ENCODE assay signal across 8 cellular contexts in genomic region chr16:9647981-9648701, GRCh38.
DNase-seq lines count a peak whose midpoint lies in the region; ATAC-seq and TF ChIP-seq lines count a peak whose summit lies in the region.

No MANE protein-coding gene starts in this region.

- ATAC-seq in GM21526 (IDR thresholded peaks at IDR 0.05; ENCODE audit: low FRiP score, unreplicated experiment) = no peak
- no peak for ATAC-seq in HG02678 (IDR thresholded peaks at IDR 0.05; ENCODE audit: unreplicated experiment)
- ATAC-seq in GM19324 (IDR thresholded peaks at IDR 0.05; ENCODE audit: low FRiP score, unreplicated experiment) = no peak

- no peak for TF ChIP-seq POLR2A in adrenal gland (IDR thresholded peaks at IDR 0.05)

- H3K9me3 ChIP-seq in adrenal gland (replicated peaks in 1 of 3) = no peaks in the 10 kb centered on the region
- H3K9me3 ChIP-seq in CD4-positive, alpha-beta memory T cell (ENCODE audit: control insufficient read depth in 1 of 2, low read length in 2 of 2) = no peaks in the 10 kb centered on the region

- no peaks in the 10 kb centered on the region for H3K4me1 Mint-ChIP-seq in CD14-positive monocyte
- no peaks in the 10 kb centered on the region for H3K4me1 Mint-ChIP-seq in HFFc6 (ENCODE audit: low read depth)
- no peaks in the 10 kb centered on the region for H3K4me1 Mint-ChIP-seq in CD4-positive, alpha-beta memory T cell

- DNase-seq in CD14-positive monocyte (ENCODE audit: low spot score) = no peak
- peak; percentile 10 for DNase-seq in HFFc6
- peak in 5 of 7 donors; percentile 15 to 54 (median 21) for DNase-seq in adrenal gland
- DNase-seq in iris pigment epithelial cell (ENCODE audit: low read depth) = peak; percentile 8
- DNase-seq in CD4-positive, alpha-beta memory T cell = no peak

- peaks cover 2 to 3% (median 3%) of the 10 kb centered on the region in 3 donors for H3K27me3 Mint-ChIP-seq in CD14-positive monocyte (ENCODE audit: low read depth in 3 of 3)
- H3K27me3 Mint-ChIP-seq in HFFc6 (ENCODE audit: insufficient read depth) = no peaks in the 10 kb centered on the region; the same call in none of the 2 replicates
- peaks cover 0 to 3% of the 10 kb centered on the region in 2 donors for H3K27me3 Mint-ChIP-seq in CD4-positive, alpha-beta memory T cell

- no peaks in the 10 kb centered on the region for H3K36me3 ChIP-seq in adrenal gland (replicated peaks in 1 of 2)
- no peaks in the 10 kb centered on the region for H3K36me3 ChIP-seq in CD4-positive, alpha-beta memory T cell (ENCODE audit: insufficient read depth, low read length)

- POLR2A ChIA-PET in CD4-positive, alpha-beta memory T cell (lab: Charles Lee; ENCODE audit: partially characterized antibody) = no interaction called here

- intact Hi-C loops in CD14-positive monocyte (cut with micrococcal nuclease) (no loop called here), adrenal gland (cut with DNase I) (no loop called here)
- intact Hi-C loops in CD4-positive, alpha-beta memory T cell (cut with micrococcal nuclease) = no loop called here

- no peak overlapping the region for H3K27ac ChIP-seq in adrenal gland
- no peak overlapping the region for H3K27ac ChIP-seq in CD4-positive, alpha-beta memory T cell (ENCODE audit: low read depth, low read length)

- H3K4me3 Mint-ChIP-seq in CD14-positive monocyte (no peak overlapping the region), HFFc6 (no peak overlapping the region)
- no peak overlapping the region for H3K4me3 Mint-ChIP-seq in CD4-positive, alpha-beta memory T cell

- CTCF ChIA-PET in CD4-positive, alpha-beta memory T cell (lab: Charles Lee; ENCODE audit: partially characterized antibody) = no interaction called here

- TF ChIP-seq CTCF in CD14-positive monocyte (IDR thresholded peaks at IDR 0.05) (peak; percentile 18), HFFc6 (IDR thresholded peaks at IDR 0.05) (peak; percentile 77), adrenal gland (IDR thresholded peaks at IDR 0.05) (peak; percentile 59 to 77 (median 72))

- H3K9me3 Mint-ChIP-seq in CD14-positive monocyte (no peaks in the 10 kb centered on the region), HFFc6 (peaks cover 17% of the 10 kb centered on the region; the same call in 1 of the 2 replicates)
- peaks cover 0 to 5% (median 0%) of the 10 kb centered on the region in 8 donors for H3K9me3 Mint-ChIP-seq in CD4-positive, alpha-beta memory T cell

- H3K36me3 Mint-ChIP-seq in CD14-positive monocyte (no peaks in the 10 kb centered on the region), HFFc6 (ENCODE audit: low read depth) (no peaks in the 10 kb centered on the region)
- H3K36me3 Mint-ChIP-seq in CD4-positive, alpha-beta memory T cell = no peaks in the 10 kb centered on the region

- H3K4me3 ChIP-seq in adrenal gland = no peak overlapping the region
- H3K4me3 ChIP-seq in CD4-positive, alpha-beta memory T cell (ENCODE audit: low read length in 2 of 2) = no peak overlapping the region

- no peaks in the 10 kb centered on the region for H3K4me1 ChIP-seq in adrenal gland (replicated peaks in 1 of 2)
- H3K4me1 ChIP-seq in CD4-positive, alpha-beta memory T cell (ENCODE audit: insufficient read depth, low read length) = no peaks in the 10 kb centered on the region

- H3K27ac Mint-ChIP-seq in CD14-positive monocyte (no peak overlapping the region), HFFc6 (no peak overlapping the region)
- no peak overlapping the region for H3K27ac Mint-ChIP-seq in CD4-positive, alpha-beta memory T cell

- WGBS in adrenal gland, 4 donors = 27 to 34% (median 29%) methylated on average over 7 of the region's 7 CpGs

- no peaks in the 10 kb centered on the region for H3K27me3 ChIP-seq in adrenal gland
- H3K27me3 ChIP-seq in CD4-positive, alpha-beta memory T cell (ENCODE audit: insufficient read depth, low read length) = no peaks in the 10 kb centered on the region

Comparison
In these comparisons a context has a peak if more than half of its experiments do, and no peak if none do; other contexts are left out.
1. DNase-seq: peak in HFFc6 (single experiment), adrenal gland (5 of 7) and iris pigment epithelial cell (single experiment); none in CD14-positive monocyte (single experiment) and CD4-positive, alpha-beta memory T cell (0 of 5).
2. CTCF ChIP-seq: peak in every context shown above with its lines; median percentile 77 in HFFc6; 72 in adrenal gland; 18 in CD14-positive monocyte.